10 cellular contexts compared by ENCODE assay signal in genomic region chr3:156341831-156342416, GRCh38.
DNase-seq lines count a peak whose midpoint lies in the region; ATAC-seq, FAIRE-seq and TF ChIP-seq lines count a peak whose summit lies in the region.
"Had no signal": no experiment of that assay in that cellular context is flagged by ENCODE, and none has a peak within 500 bp of the region (broad histone marks: within the 10 kb centered on the region; RNA-seq: fewer than 3 reads in every experiment).

No MANE protein-coding gene starts in this region.

- FAIRE-seq in HTR-8/SVneo (lab: Jason Lieb, UNC), result no peak

- DNase-seq in GM13976 (ENCODE audit: low spot score) (peak; percentile 52), NOMO-1 (lab: John Stamatoyannopoulos, UW; ENCODE audit: unreplicated experiment in 2 of 2) (peak; percentile 65 to 72), left cardiac atrium (no peak), activated gamma-delta T cell (lab: John Stamatoyannopoulos, UW) (no peak), HTR-8/SVneo (ENCODE audit: insufficient read length, low spot score) (no peak), C1 segment of cervical spinal cord (lab: John Stamatoyannopoulos, UW) (no peak)
- DNase-seq: colonic mucosa, GOT3 had no signal

- TF ChIP-seq CTCF in GM13976 (IDR thresholded peaks at IDR 0.05; ENCODE audit: borderline replicate concordance, control extremely low read depth, extremely low read depth, insufficient read depth, missing control alignments), result peak; percentile 46

- ATAC-seq in GM19463 (IDR thresholded peaks at IDR 0.05; ENCODE audit: unreplicated experiment) (peak; percentile 99), HG02973 (IDR thresholded peaks at IDR 0.05; ENCODE audit: unreplicated experiment) (peak; percentile 99), left cardiac atrium (no peak)

- intact Hi-C loops in left cardiac atrium (cut with DNase I), result no loop called here

- in situ Hi-C loops in GM13976 (cut with MboI; ENCODE audit: low sequenced_read_pairs, unreplicated experiment), result no loop called here

Comparison
In these comparisons a context has a peak if more than half of its experiments do, and no peak if none do; other contexts are left out.
1. DNase-seq: peak in GM13976 (single experiment) and NOMO-1 (2 of 2); none in left cardiac atrium (single experiment), activated gamma-delta T cell (single experiment), HTR-8/SVneo (single experiment) and C1 segment of cervical spinal cord (0 of 14).
2. ATAC-seq: peak in GM19463 (single experiment) and HG02973 (single experiment); none in left cardiac atrium (0 of 2).